20 cellular contexts compared by ENCODE assay signal in genomic region chr20:25510721-25511120, GRCh38.
DNase-seq lines count a peak whose midpoint lies in the region; ATAC-seq and TF ChIP-seq lines count a peak whose summit lies in the region.
"Had no signal": no experiment of that assay in that cellular context is flagged by ENCODE, and none has a peak within 500 bp of the region (broad histone marks: within the 10 kb centered on the region; RNA-seq: fewer than 3 reads in every experiment).

No MANE protein-coding gene starts in this region.

- 91 to 100% methylated on average over 3 to 7 of the region's 7 CpGs for WGBS in endodermal cell (ENCODE audit: insufficient coverage in 1 of 2, insufficient read length in 1 of 2), 2 experiments

- H3K9me3 ChIP-seq in BLaER1 (peaks cover 46% of the 10 kb centered on the region), endodermal cell (ENCODE audit: control insufficient read depth, low read length) (peaks cover 22% of the 10 kb centered on the region)

- H4K20me1 ChIP-seq in BLaER1: no peaks in the 10 kb centered on the region

- H3K27me3 ChIP-seq in BLaER1 (no peaks in the 10 kb centered on the region), endodermal cell (ENCODE audit: control insufficient read depth, insufficient read depth, low read length, poor library complexity, severe bottlenecking) (no peaks in the 10 kb centered on the region)
- H3K27me3 ChIP-seq: BE2C had no signal

- H3K27me3 Mint-ChIP-seq in endodermal cell (ENCODE audit: insufficient read depth) (no peaks in the 10 kb centered on the region), WTC11 (ENCODE audit: low read depth) (peaks cover 3% of the 10 kb centered on the region)

- H3K4me1 ChIP-seq in BLaER1: peaks cover 59% of the 10 kb centered on the region
- H3K4me1 ChIP-seq in endodermal cell (ENCODE audit: control insufficient read depth, insufficient read depth, low read length): peaks cover 3% of the 10 kb centered on the region
- H3K4me1 ChIP-seq: BE2C, Caco-2, HAP-1 had no signal

- no peak overlapping the region for H3K27ac ChIP-seq in BLaER1
- no peak overlapping the region for H3K27ac ChIP-seq in endodermal cell (ENCODE audit: low read depth, low read length)
- H3K27ac ChIP-seq: A549, C4-2B had no signal

- no peak for DNase-seq in endodermal cell
- DNase-seq in mesenteric fat pad (ENCODE audit: low spot score): peak; percentile 73
- DNase-seq in NCI-H1694 treated with DMSO at 0.1 percent for 48 hours (lab: John Stamatoyannopoulos, UW): no peak
- no peak for DNase-seq in WTC11 (ENCODE audit: low spot score)
- DNase-seq: 8988T; ACHN; AML-193; BE2C; Caco-2; CD4-positive, CD25-positive, alpha-beta regulatory T cell; CD8-positive, alpha-beta T cell; DMS153; DND-41; HFFc6 had no signal

- H3K9me3 Mint-ChIP-seq in endodermal cell (peaks cover 23% of the 10 kb centered on the region), WTC11 (peaks cover 21% of the 10 kb centered on the region)

- peak overlapping the region; percentile 41 for H3K27ac Mint-ChIP-seq in endodermal cell
- no peak overlapping the region for H3K27ac Mint-ChIP-seq in WTC11
- H3K27ac Mint-ChIP-seq: CD4-positive, CD25-positive, alpha-beta regulatory T cell; CD8-positive, alpha-beta T cell; GM23338; HFFc6 had no signal

- H3K4me3 ChIP-seq in BLaER1 (no peak overlapping the region), endodermal cell (ENCODE audit: low read length) (no peak overlapping the region)
- H3K4me3 ChIP-seq: A549, GM23338, HAP-1 had no signal

- H3K36me3 ChIP-seq in BLaER1 (peaks cover 70% of the 10 kb centered on the region), endodermal cell (ENCODE audit: control insufficient read depth, insufficient read depth, low read length) (peaks cover 100% of the 10 kb centered on the region)
- H3K36me3 ChIP-seq: BE2C had no signal

- ATAC-seq in WTC11 (no peak), GM18868 (IDR thresholded peaks at IDR 0.05; ENCODE audit: unreplicated experiment) (no peak)
- ATAC-seq: A549; CD8-positive, alpha-beta T cell; GM23338 had no signal

- no peak overlapping the region for H3K9ac ChIP-seq in BLaER1
- no peak overlapping the region for H3K9ac ChIP-seq in endodermal cell (ENCODE audit: extremely low read depth, low read length, poor library complexity, severe bottlenecking)

- H3K4me3 Mint-ChIP-seq in endodermal cell (no peak overlapping the region), WTC11 (no peak overlapping the region)
- H3K4me3 Mint-ChIP-seq: CD4-positive, CD25-positive, alpha-beta regulatory T cell; CD8-positive, alpha-beta T cell; GM23338; HFFc6 had no signal

- POLR2A ChIA-PET in WTC11 (lab: Charles Lee): no interaction called here

- no peaks in the 10 kb centered on the region for H3K4me1 Mint-ChIP-seq in endodermal cell
- no peaks in the 10 kb centered on the region for H3K4me1 Mint-ChIP-seq in WTC11
- H3K4me1 Mint-ChIP-seq: CD4-positive, CD25-positive, alpha-beta regulatory T cell had no signal

- H3K4me2 ChIP-seq in BLaER1: peak overlapping the region; percentile 63
- H3K4me2 ChIP-seq: A549, GM23338 had no signal

- H3K36me3 Mint-ChIP-seq in endodermal cell (ENCODE audit: low read depth): peaks cover 87% of the 10 kb centered on the region
- peaks cover 71% of the 10 kb centered on the region for H3K36me3 Mint-ChIP-seq in WTC11

- CTCF ChIA-PET in WTC11 (lab: Charles Lee): no interaction called here

- no peak for TF ChIP-seq CTCF in endodermal cell (conservative IDR thresholded peaks at IDR 0.05)
- no peak for TF ChIP-seq CTCF in WTC11 (IDR thresholded peaks at IDR 0.05)

TF ChIP-seq in WTC11, 78 proteins besides CTCF, POLR2A, EP300 and RAD21:
- no peak for TF ChIP-seq TEAD1 (CRISPR knock-in tag; IDR thresholded peaks at IDR 0.05)
- TF ChIP-seq ZNF219 (CRISPR knock-in tag; IDR thresholded peaks at IDR 0.05; ENCODE audit: borderline replicate concordance): no peak
- TF ChIP-seq ELF4 (CRISPR knock-in tag; IDR thresholded peaks at IDR 0.05; ENCODE audit: low read depth): no peak
- TF ChIP-seq ETV6 (CRISPR knock-in tag; IDR thresholded peaks at IDR 0.05): no peak
- TF ChIP-seq HMGXB4 (CRISPR knock-in tag; IDR thresholded peaks at IDR 0.05): no peak
- TF ChIP-seq, protein P1, sequence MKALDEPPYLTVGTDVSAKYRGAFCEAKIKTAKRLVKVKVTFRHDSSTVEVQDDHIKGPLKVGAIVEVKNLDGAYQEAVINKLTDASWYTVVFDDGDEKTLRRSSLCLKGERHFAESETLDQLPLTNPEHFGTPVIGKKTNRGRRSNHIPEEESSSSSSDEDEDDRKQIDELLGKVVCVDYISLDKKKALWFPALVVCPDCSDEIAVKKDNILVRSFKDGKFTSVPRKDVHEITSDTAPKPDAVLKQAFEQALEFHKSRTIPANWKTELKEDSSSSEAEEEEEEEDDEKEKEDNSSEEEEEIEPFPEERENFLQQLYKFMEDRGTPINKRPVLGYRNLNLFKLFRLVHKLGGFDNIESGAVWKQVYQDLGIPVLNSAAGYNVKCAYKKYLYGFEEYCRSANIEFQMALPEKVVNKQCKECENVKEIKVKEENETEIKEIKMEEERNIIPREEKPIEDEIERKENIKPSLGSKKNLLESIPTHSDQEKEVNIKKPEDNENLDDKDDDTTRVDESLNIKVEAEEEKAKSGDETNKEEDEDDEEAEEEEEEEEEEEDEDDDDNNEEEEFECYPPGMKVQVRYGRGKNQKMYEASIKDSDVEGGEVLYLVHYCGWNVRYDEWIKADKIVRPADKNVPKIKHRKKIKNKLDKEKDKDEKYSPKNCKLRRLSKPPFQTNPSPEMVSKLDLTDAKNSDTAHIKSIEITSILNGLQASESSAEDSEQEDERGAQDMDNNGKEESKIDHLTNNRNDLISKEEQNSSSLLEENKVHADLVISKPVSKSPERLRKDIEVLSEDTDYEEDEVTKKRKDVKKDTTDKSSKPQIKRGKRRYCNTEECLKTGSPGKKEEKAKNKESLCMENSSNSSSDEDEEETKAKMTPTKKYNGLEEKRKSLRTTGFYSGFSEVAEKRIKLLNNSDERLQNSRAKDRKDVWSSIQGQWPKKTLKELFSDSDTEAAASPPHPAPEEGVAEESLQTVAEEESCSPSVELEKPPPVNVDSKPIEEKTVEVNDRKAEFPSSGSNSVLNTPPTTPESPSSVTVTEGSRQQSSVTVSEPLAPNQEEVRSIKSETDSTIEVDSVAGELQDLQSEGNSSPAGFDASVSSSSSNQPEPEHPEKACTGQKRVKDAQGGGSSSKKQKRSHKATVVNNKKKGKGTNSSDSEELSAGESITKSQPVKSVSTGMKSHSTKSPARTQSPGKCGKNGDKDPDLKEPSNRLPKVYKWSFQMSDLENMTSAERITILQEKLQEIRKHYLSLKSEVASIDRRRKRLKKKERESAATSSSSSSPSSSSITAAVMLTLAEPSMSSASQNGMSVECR (CRISPR knock-in tag; IDR thresholded peaks at IDR 0.05; ENCODE audit: borderline replicate concordance): no peak
- TF ChIP-seq, protein P2, sequence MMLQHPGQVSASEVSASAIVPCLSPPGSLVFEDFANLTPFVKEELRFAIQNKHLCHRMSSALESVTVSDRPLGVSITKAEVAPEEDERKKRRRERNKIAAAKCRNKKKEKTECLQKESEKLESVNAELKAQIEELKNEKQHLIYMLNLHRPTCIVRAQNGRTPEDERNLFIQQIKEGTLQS (CRISPR knock-in tag; conservative IDR thresholded peaks at IDR 0.05): no peak
- TF ChIP-seq, protein P3, sequence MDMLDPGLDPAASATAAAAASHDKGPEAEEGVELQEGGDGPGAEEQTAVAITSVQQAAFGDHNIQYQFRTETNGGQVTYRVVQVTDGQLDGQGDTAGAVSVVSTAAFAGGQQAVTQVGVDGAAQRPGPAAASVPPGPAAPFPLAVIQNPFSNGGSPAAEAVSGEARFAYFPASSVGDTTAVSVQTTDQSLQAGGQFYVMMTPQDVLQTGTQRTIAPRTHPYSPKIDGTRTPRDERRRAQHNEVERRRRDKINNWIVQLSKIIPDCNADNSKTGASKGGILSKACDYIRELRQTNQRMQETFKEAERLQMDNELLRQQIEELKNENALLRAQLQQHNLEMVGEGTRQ (CRISPR knock-in tag; IDR thresholded peaks at IDR 0.05): no peak
- no peak for TF ChIP-seq ZBTB21 (CRISPR knock-in tag; IDR thresholded peaks at IDR 0.05; ENCODE audit: borderline replicate concordance)
- no peak for TF ChIP-seq ATF1 (CRISPR knock-in tag; IDR thresholded peaks at IDR 0.05)
- TF ChIP-seq E2F5 (CRISPR knock-in tag; IDR thresholded peaks at IDR 0.05): no peak
- TF ChIP-seq TEAD4 (CRISPR knock-in tag; IDR thresholded peaks at IDR 0.05): no peak
